Comparison of ENCODE assay signal across 8 cellular contexts in the genomic region with DNA sequence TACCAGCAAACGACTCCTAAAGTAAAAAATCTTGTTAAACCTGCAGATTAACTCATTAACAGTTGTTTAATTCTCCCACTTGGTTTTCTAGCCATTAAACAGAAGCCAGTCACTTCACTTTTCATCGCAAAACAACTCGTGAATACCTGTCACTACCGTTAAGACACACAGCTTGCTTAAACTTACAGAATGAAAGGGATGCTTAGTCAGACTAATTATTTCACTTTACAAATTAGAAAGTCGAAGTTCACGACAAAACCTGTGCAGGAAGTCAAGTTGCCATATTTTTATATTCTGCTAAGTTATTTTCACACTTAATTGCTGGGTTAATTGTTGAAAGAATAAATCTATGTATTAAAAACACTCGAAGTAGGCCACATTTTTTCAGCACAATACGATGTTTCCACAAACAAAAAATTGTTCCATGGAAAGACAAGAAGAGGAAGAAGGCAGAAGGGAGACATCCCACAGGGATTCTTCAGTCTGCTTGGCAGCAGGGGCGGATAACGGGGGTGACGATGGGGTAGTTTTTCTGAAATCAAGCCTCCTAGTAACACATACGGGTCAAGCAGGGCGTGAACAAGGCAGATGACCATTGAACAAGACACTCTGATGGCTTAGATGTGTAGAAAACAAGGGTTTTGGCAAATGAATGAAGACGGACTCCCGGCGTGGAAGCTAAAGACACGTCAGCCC. TPM values are rescaled to one million over a fixed set of nuclear protein-coding genes. Genes with fewer than 3 reads are reported as not detected.
DNase-seq lines count a peak whose midpoint lies in the region; ATAC-seq and TF ChIP-seq lines count a peak whose summit lies in the region.

No MANE protein-coding gene starts in this region.

- no peaks in the 10 kb centered on the region for H3K9me2 ChIP-seq in PC-9 (ENCODE audit: insufficient read depth)

- peak overlapping the region; percentile 98 for H3K4me2 ChIP-seq in PC-9

- H3K4me3 ChIP-seq in ACC112 (ENCODE audit: low read depth, low read length) (peak overlapping the region; percentile 98), PC-9 (peak overlapping the region; percentile 94), coronary artery (peak overlapping the region; percentile 97), mucosa of descending colon (peak overlapping the region; percentile 86)

- intact Hi-C loops in PC-9 (cut with micrococcal nuclease; ENCODE audit: unreplicated experiment), result loop anchor here (2.0 kb wide), 2 partner anchors 231 to 303 kb away; no protein-coding TSS in a partner anchor
- intact Hi-C loops in mucosa of descending colon (cut with DNase I, micrococcal nuclease), result no loop called here

- peaks cover 10% of the 10 kb centered on the region; the same call in 1 of the 2 replicates for H3F3A ChIP-seq in PC-9 (ENCODE audit: insufficient read depth, low read depth)

- CTCF ChIA-PET in PC-9 (lab: Charles Lee), result no interaction called here

- TF ChIP-seq CTCF in PC-9 (conservative IDR thresholded peaks at IDR 0.05), result no peak
- no peak for TF ChIP-seq CTCF in coronary artery (IDR thresholded peaks at IDR 0.05)
- TF ChIP-seq CTCF in mucosa of descending colon (IDR thresholded peaks at IDR 0.05), result no peak

- no peaks in the 10 kb centered on the region for H3K9me3 ChIP-seq in PC-9 (ENCODE audit: insufficient read depth, low read depth)
- H3K9me3 ChIP-seq in mucosa of descending colon, result no peaks in the 10 kb centered on the region

- POLR2A ChIA-PET in PC-9 (lab: Charles Lee; ENCODE audit: unreplicated experiment), result interaction anchor here (0.5 to 1.8 kb wide), 5 partner anchors 77 to 625 kb away, joined by 3 to 18 read pairs (median 5); partner anchors contain the start of genes CAGE1 and RIOK1

- DNase-seq in PC-9 (no peak), coronary artery (ENCODE audit: low spot score) (no peak), mucosa of descending colon (no peak), SHP77 treated with DMSO at 0.1 percent for 48 hours (lab: John Stamatoyannopoulos, UW) (no peak)

- peaks cover 19% of the 10 kb centered on the region for H3K36me3 ChIP-seq in ACC112 (ENCODE audit: insufficient read depth, low read length)
- H3K36me3 ChIP-seq in PC-9 (ENCODE audit: low read depth), result peaks cover 6% of the 10 kb centered on the region; the same call in 1 of the 2 replicates
- peaks cover 4% of the 10 kb centered on the region for H3K36me3 ChIP-seq in mucosa of descending colon (ENCODE audit: low read depth)

- H3K27ac ChIP-seq in ACC112 (ENCODE audit: low read depth, low read length) (peak overlapping the region; percentile 65), PC-9 (peak overlapping the region; percentile 97), coronary artery (peak overlapping the region; percentile 94 to 98)

- no TSS peak for BruUV-seq in PC-9 (replicated peaks; lab: Mats Ljungman, UMichigan)

- H2AFZ ChIP-seq in ACC112 (ENCODE audit: low read length, unreplicated experiment) (peak overlapping the region; percentile 89), PC-9 (0 out of 2 replicates have a peak overlapping the region, but pooled peaks have one; percentile 68)

- ATAC-seq in GM19023 (IDR thresholded peaks at IDR 0.05; ENCODE audit: unreplicated experiment) (peak; percentile 2), mucosa of descending colon (no peak), GM21717 (IDR thresholded peaks at IDR 0.05; ENCODE audit: unreplicated experiment) (no peak), GM21576 (IDR thresholded peaks at IDR 0.05; ENCODE audit: unreplicated experiment) (no peak)

- H3K27me3 ChIP-seq in ACC112 (ENCODE audit: insufficient read depth, low read length) (no peaks in the 10 kb centered on the region), PC-9 (ENCODE audit: insufficient read depth, low read depth) (no peaks in the 10 kb centered on the region)

- H3K4me1 ChIP-seq in ACC112 (ENCODE audit: control insufficient read depth, insufficient read depth, low read length, unreplicated experiment), result peaks cover 25% of the 10 kb centered on the region
- peaks cover 22% of the 10 kb centered on the region for H3K4me1 ChIP-seq in PC-9 (replicated peaks; ENCODE audit: insufficient read depth)
- peaks cover 25% of the 10 kb centered on the region for H3K4me1 ChIP-seq in mucosa of descending colon (ENCODE audit: low read depth)

- peaks cover 11% of the 10 kb centered on the region; the same call in 1 of the 2 replicates for H4K20me1 ChIP-seq in PC-9 (ENCODE audit: insufficient read depth)

- H3K79me2 ChIP-seq in ACC112 (ENCODE audit: control insufficient read depth, insufficient read depth, low read length, unreplicated experiment) (peaks cover 56% of the 10 kb centered on the region), PC-9 (ENCODE audit: low read depth) (peaks cover 57% of the 10 kb centered on the region)

RNA-seq across cellular contexts. Expression of gene SSR1, which starts 0.9 kb away (rescaled TPM):
- total RNA-seq in PC-9 (2021), result 104 and 118 TPM in 2 replicates
- 100 to 1,000 TPM in 1 of 3 donors, 10 to 100 TPM in 2; 83.2 to 139 (median 99.4) TPM for total RNA-seq in mucosa of descending colon
